In the genomic region with DNA sequence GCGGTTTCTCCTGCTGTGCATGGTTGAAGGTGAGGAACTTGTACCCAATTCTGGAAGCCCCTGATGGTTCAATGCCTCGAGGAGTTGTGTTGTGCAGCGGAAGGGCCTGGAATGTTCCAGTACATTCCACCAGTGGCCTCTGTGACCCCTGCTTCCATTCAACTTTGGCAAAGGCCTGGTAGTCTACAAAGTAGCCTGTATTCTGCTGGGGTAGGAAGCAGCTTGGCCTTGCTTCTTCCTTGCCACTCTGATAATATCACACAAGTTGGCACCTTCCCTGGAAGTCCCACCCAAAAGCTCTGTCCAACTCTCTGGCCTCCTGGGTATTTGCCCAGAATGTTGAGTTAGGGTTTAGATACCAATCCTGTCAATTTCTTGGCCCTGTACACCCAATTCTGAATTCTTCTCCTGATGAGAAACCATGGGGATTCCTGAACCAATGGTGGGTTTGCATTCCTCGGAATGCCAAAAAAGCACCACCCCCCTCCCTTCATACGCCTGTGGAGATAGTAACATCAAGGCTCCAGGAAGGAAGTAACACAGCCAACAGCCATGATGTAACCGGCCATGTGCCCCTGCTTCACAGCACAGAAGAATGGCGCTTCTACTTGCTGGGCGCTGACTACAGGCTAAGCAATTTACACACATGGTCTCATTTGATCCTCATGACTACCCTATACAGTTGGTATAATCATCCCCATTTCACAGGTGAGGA, we compare ENCODE assay signal across 1 cellular context.
TF ChIP-seq lines count a peak whose summit lies in the region.

No MANE protein-coding gene starts in this region.

TF ChIP-seq in IMR-90, 13 proteins besides CTCF, POLR2A, EP300 and RAD21 (continued from another document):
- TF ChIP-seq USF2 (IDR thresholded peaks at IDR 0.05; ENCODE audit: low read depth, low read length) = no peak
- no peak for TF ChIP-seq SMC3 (IDR thresholded peaks at IDR 0.05; ENCODE audit: low read depth, low read length)
- no peak for TF ChIP-seq MXI1 (IDR thresholded peaks at IDR 0.05; ENCODE audit: borderline replicate concordance, low read depth, low read length)
- TF ChIP-seq CHD1 (IDR thresholded peaks at IDR 0.05; ENCODE audit: low read depth, low read length) = no peak
- no peak for TF ChIP-seq MAFK (IDR thresholded peaks at IDR 0.05; ENCODE audit: low read depth, low read length)
